27 cellular contexts compared by ENCODE assay signal in the genomic region with DNA sequence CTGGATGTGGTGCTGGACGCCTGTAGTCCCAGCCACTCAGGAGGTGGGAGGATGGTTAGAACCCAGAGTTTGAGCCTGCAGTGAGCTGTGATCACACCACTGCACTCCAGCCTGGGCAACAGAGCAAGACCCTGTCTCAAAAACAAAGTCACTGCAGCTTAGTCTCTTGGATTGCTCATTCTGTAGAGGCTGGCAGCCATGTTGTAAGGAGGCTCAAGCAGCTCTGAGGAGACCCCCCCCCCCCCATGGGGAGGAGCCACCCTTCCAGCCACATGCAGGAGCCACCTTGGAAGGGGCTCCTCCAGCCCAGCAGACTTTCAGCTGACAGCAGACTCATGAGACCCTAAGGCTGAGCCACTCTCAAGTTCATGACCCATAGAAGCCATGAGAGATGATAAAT.
"Had no signal": no experiment of that assay in that cellular context is flagged by ENCODE, and none has a peak within 500 bp of the region (broad histone marks: within the 10 kb centered on the region; RNA-seq: fewer than 3 reads in every experiment).

No MANE protein-coding gene starts in this region.

- H3K79me2 ChIP-seq: parathyroid adenoma had no signal

- H3K27me3 ChIP-seq: testis had no signal

- H3K4me2 ChIP-seq: neural progenitor cell had no signal

- H3K4me3 Mint-ChIP-seq: dendritic cell treated with granulocyte-macrophage colony-stimulating factor and Interleukin-4, amounts not matched to agents 40 ng/mL and 50 ng/mL, for 4 days; endodermal cell; memory B cell; mesothelial cell of epicardium; natural killer cell treated with Interleukin-12 subunit alpha and Interleukin-12 subunit beta and Interleukin-15 and Interleukin-18, amount 100 ng/mL, for 72 hours; neural progenitor cell; stimulated activated effector memory CD8-positive, alpha-beta T cell treated with anti-CD3 and anti-CD28 coated beads, Interleukin-12 subunit alpha, Interleukin-12 subunit beta, amount 100 ng/mL, for 72 hours had no signal

- DNase-seq: effector CD8-positive, alpha-beta T cell; endodermal cell; foreskin fibroblast; gastrocnemius medialis; head of caudate nucleus; naive B cell; stimulated activated CD4-positive, alpha-beta T cell treated with anti-CD3 and anti-CD28 coated beads, Interleukin-15, amount 100 ng/mL, for 24 hours; stimulated activated CD4-positive, alpha-beta T cell treated with anti-CD3 and anti-CD28 coated beads, Interleukin-4, amount 100 ng/mL, for 24 hours; stimulated activated naive CD4-positive, alpha-beta T cell treated with Interleukin-2 at 50 U/mL for 16 hours; stomach; testis; tibial artery; upper lobe of left lung had no signal

- H3K4me3 ChIP-seq: gastrocnemius medialis, lung, mucosa of descending colon, neural progenitor cell, psoas muscle, skin epidermis, stomach, testis, tibial artery, upper lobe of left lung had no signal

- H3K27ac ChIP-seq: epithelial cell of prostate, gastrocnemius medialis, neural progenitor cell, parathyroid adenoma, psoas muscle, stomach, testis, tibial artery had no signal

- ATAC-seq: gastrocnemius medialis; left lobe of liver; mucosa of descending colon; natural killer cell treated with Interleukin-12 subunit alpha and Interleukin-12 subunit beta and Interleukin-15 and Interleukin-18, amount 100 ng/mL, for 72 hours; psoas muscle; right cardiac atrium; stimulated activated effector memory CD8-positive, alpha-beta T cell treated with anti-CD3 and anti-CD28 coated beads, Interleukin-12 subunit alpha, Interleukin-12 subunit beta, amount 100 ng/mL, for 72 hours had no signal

- H3K36me3 ChIP-seq: gastrocnemius medialis, neural progenitor cell, stomach, tibial artery, upper lobe of left lung had no signal

- H3K4me1 ChIP-seq: parathyroid adenoma, psoas muscle had no signal

- H3K27ac Mint-ChIP-seq: dendritic cell treated with granulocyte-macrophage colony-stimulating factor and Interleukin-4, amounts not matched to agents 40 ng/mL and 50 ng/mL, for 4 days; endodermal cell; memory B cell; neural progenitor cell; stimulated activated effector memory CD8-positive, alpha-beta T cell treated with anti-CD3 and anti-CD28 coated beads, Interleukin-12 subunit alpha, Interleukin-12 subunit beta, amount 100 ng/mL, for 72 hours had no signal

- H3K36me3 Mint-ChIP-seq: neural progenitor cell had no signal

- H2AFZ ChIP-seq: neural progenitor cell, parathyroid adenoma had no signal

- H3K9me3 ChIP-seq: gastrocnemius medialis, mucosa of descending colon, testis had no signal

- H3K9ac ChIP-seq: neural progenitor cell, parathyroid adenoma had no signal
